Comparison of ENCODE assay signal across 8 cellular contexts in genomic region chr22:36977947-36978660, GRCh38. TPM values are rescaled to one million over a fixed set of nuclear protein-coding genes. Genes with fewer than 3 reads are reported as not detected.
DNase-seq lines count a peak whose midpoint lies in the region; ATAC-seq and TF ChIP-seq lines count a peak whose summit lies in the region.

No MANE protein-coding gene starts in this region.

- H3K36me3 Mint-ChIP-seq in activated T-helper 17 cell treated with anti-CD3 and anti-CD28 coated beads, Interleukin-2, amount 50 U/mL, for 72 hours (ENCODE audit: low read depth): no peaks in the 10 kb centered on the region

- H3K27ac Mint-ChIP-seq in activated T-helper 17 cell treated with anti-CD3 and anti-CD28 coated beads, Interleukin-2, amount 50 U/mL, for 72 hours: peak overlapping the region; percentile 92

- no peaks in the 10 kb centered on the region for H3K9me3 Mint-ChIP-seq in activated T-helper 17 cell treated with anti-CD3 and anti-CD28 coated beads, Interleukin-2, amount 50 U/mL, for 72 hours

- TF ChIP-seq CTCF in BE2C (IDR thresholded peaks at IDR 0.05; ENCODE audit: low read depth, low read length) (peak; percentile 93), GM20000 (IDR thresholded peaks at IDR 0.05; ENCODE audit: extremely low read depth, missing control alignments) (peak; percentile 70), LNCaP clone FGC (IDR thresholded peaks at IDR 0.05; ENCODE audit: control insufficient read depth, extremely low read depth, insufficient read depth) (peak; percentile 95), neural cell (IDR thresholded peaks at IDR 0.05; ENCODE audit: poor library complexity, severe bottlenecking) (peak; percentile 97)

- ATAC-seq in activated T-helper 17 cell treated with anti-CD3 and anti-CD28 coated beads, Interleukin-2, amount 50 U/mL, for 72 hours (replicated peaks): peak; percentile 91
- ATAC-seq in stimulated activated naive CD8-positive, alpha-beta T cell treated with anti-CD3 and anti-CD28 coated beads, Interleukin-15, Interleukin-2, amounts not matched to agents 100 U/mL and 50 U/mL, for 24 hours: peak; percentile 77

- peaks cover 4% of the 10 kb centered on the region for H3K27me3 Mint-ChIP-seq in activated T-helper 17 cell treated with anti-CD3 and anti-CD28 coated beads, Interleukin-2, amount 50 U/mL, for 72 hours

- H3K4me1 ChIP-seq in BE2C: no peaks in the 10 kb centered on the region

- H3F3A ChIP-seq in neural cell (ENCODE audit: insufficient read depth, low read length, poor library complexity, severe bottlenecking): no peaks in the 10 kb centered on the region

- peak overlapping the region; percentile 46 for H3K9ac ChIP-seq in neural cell (ENCODE audit: low read length)

- no peaks in the 10 kb centered on the region for H4K20me1 ChIP-seq in neural cell (ENCODE audit: insufficient read depth)

- no peaks in the 10 kb centered on the region for H3K9me3 ChIP-seq in BE2C
- H3K9me3 ChIP-seq in neural cell (ENCODE audit: low read length): no peaks in the 10 kb centered on the region

- H3K27ac ChIP-seq in neural cell (ENCODE audit: low read length): no peak overlapping the region

- no peaks in the 10 kb centered on the region for H3K9me2 ChIP-seq in neural cell (ENCODE audit: insufficient read depth, low read length)

- TF ChIP-seq RAD21 in neural cell (conservative IDR thresholded peaks at IDR 0.05): peak; percentile 92

- peak overlapping the region; percentile 93 for H3K4me2 ChIP-seq in neural cell (ENCODE audit: low read length)

- peak overlapping the region; percentile 89 for H3K4me3 Mint-ChIP-seq in activated T-helper 17 cell treated with anti-CD3 and anti-CD28 coated beads, Interleukin-2, amount 50 U/mL, for 72 hours

- DNase-seq in BE2C (peak; percentile 92), GM20000 (ENCODE audit: low spot score) (peak; percentile 90), LNCaP clone FGC (ENCODE audit: low read depth) (peak; percentile 50), RPMI8226 (peak; percentile 93), fibroblast of the conjunctiva (ENCODE audit: low read depth) (peak; percentile 72)
- peak; percentile 92 for DNase-seq in stimulated activated naive CD8-positive, alpha-beta T cell treated with anti-CD3 and anti-CD28 coated beads, Interleukin-15, Interleukin-2, amounts not matched to agents 100 U/mL and 50 U/mL, for 24 hours

- no peaks in the 10 kb centered on the region for H3K79me2 ChIP-seq in neural cell (replicated peaks; ENCODE audit: insufficient read depth, low read length)

- no peaks in the 10 kb centered on the region for H3K36me3 ChIP-seq in BE2C
- no peaks in the 10 kb centered on the region for H3K36me3 ChIP-seq in neural cell (ENCODE audit: insufficient read depth, low read length)

- H3K27me3 ChIP-seq in BE2C (peaks cover 3% of the 10 kb centered on the region; the same call in 1 of the 2 replicates), neural cell (ENCODE audit: insufficient read depth, low read depth, low read length) (no peaks in the 10 kb centered on the region)

- no peak overlapping the region for H2AFZ ChIP-seq in neural cell (ENCODE audit: low read depth, low read length)

- H3K4me1 Mint-ChIP-seq in activated T-helper 17 cell treated with anti-CD3 and anti-CD28 coated beads, Interleukin-2, amount 50 U/mL, for 72 hours: peaks cover 3% of the 10 kb centered on the region

- TF ChIP-seq EP300 in neural cell (conservative IDR thresholded peaks at IDR 0.05; ENCODE audit: poor library complexity, severe bottlenecking): no peak

- H3K4me3 ChIP-seq in BE2C (ENCODE audit: low read depth, low read length) (peak overlapping the region; percentile 55), LNCaP clone FGC (ENCODE audit: low read depth, low read length) (peak overlapping the region; percentile 42), neural cell (ENCODE audit: low read length) (peak overlapping the region; percentile 59)

TF ChIP-seq in neural cell, 6 proteins besides CTCF, POLR2A, EP300 and RAD21:
- TF ChIP-seq EZH2 (IDR thresholded peaks at IDR 0.05; ENCODE audit: borderline replicate concordance, insufficient read depth, low read length, poor library complexity, severe bottlenecking) (no peak), SMC3 (conservative IDR thresholded peaks at IDR 0.05; ENCODE audit: poor library complexity) (peak; percentile 85)

RNA-seq across cellular contexts. Expression of gene TST, which starts 41.1 kb away (rescaled TPM):
- polyA plus RNA-seq in BE2C (2012; ENCODE audit: insufficient read depth, insufficient read length, low read depth): 11.4 TPM
- total RNA-seq in activated T-helper 17 cell treated with anti-CD3 and anti-CD28 coated beads, Interleukin-2, amount 50 U/mL, for 72 hours: 10 to 100 TPM in 1 of 2 donors, 1 to 10 TPM in 1; 8.2 to 14.5 TPM
- polyA plus RNA-seq in neural cell: 5.4 and 5.8 TPM in 2 replicates
- polyA minus RNA-seq in neural cell: 3.4 and 3.9 TPM in 2 replicates

RNA-seq across cellular contexts. Expression of gene MPST, which starts 41.4 kb away (rescaled TPM):
- polyA plus RNA-seq in BE2C (2012; ENCODE audit: insufficient read depth, insufficient read length, low read depth): 113 TPM
- total RNA-seq in activated T-helper 17 cell treated with anti-CD3 and anti-CD28 coated beads, Interleukin-2, amount 50 U/mL, for 72 hours: 10 to 100 TPM; 22.7 to 41.6 TPM
- 54.5 and 56.0 TPM in 2 replicates for polyA plus RNA-seq in neural cell
- polyA minus RNA-seq in neural cell: 21.4 and 30.2 TPM in 2 replicates
